10 cellular contexts compared by ENCODE assay signal in genomic region chr6:90184334-90185298, GRCh38.
DNase-seq lines count a peak whose midpoint lies in the region; ATAC-seq and TF ChIP-seq lines count a peak whose summit lies in the region.
"Had no signal": no experiment of that assay in that cellular context is flagged by ENCODE, and none has a peak within 500 bp of the region (broad histone marks: within the 10 kb centered on the region; RNA-seq: fewer than 3 reads in every experiment).

No MANE protein-coding gene starts in this region.

- H3K27me3 Mint-ChIP-seq in CD4-positive, alpha-beta T cell: no peaks in the 10 kb centered on the region
- H3K27me3 Mint-ChIP-seq in activated naive CD8-positive, alpha-beta T cell treated with anti-CD3 and anti-CD28 coated beads, Interleukin-2, amount 10 ng/mL, durations not matched to agents 7 days and 5 days: no peaks in the 10 kb centered on the region
- H3K27me3 Mint-ChIP-seq: natural killer cell treated with Interleukin-12 subunit alpha and Interleukin-12 subunit beta and Interleukin-15 and Interleukin-18, amount 100 ng/mL, for 72 hours had no signal

- TF ChIP-seq RAD21 in Ishikawa (IDR thresholded peaks at IDR 0.05; ENCODE audit: low read depth): peak; percentile 34

- H3K9me3 Mint-ChIP-seq in CD4-positive, alpha-beta T cell: no peaks in the 10 kb centered on the region
- no peaks in the 10 kb centered on the region for H3K9me3 Mint-ChIP-seq in activated naive CD8-positive, alpha-beta T cell treated with anti-CD3 and anti-CD28 coated beads, Interleukin-2, amount 10 ng/mL, durations not matched to agents 7 days and 5 days
- H3K9me3 Mint-ChIP-seq: natural killer cell treated with Interleukin-12 subunit alpha and Interleukin-12 subunit beta and Interleukin-15 and Interleukin-18, amount 100 ng/mL, for 72 hours had no signal

- no peaks in the 10 kb centered on the region for H3K9me3 ChIP-seq in CD4-positive, alpha-beta T cell (ENCODE audit: control insufficient read depth, low read length)

- peak overlapping the region; percentile 17 for H3K27ac ChIP-seq in CD4-positive, alpha-beta T cell (ENCODE audit: low read depth, low read length)

- in situ Hi-C loops in G401 (cut with HindIII; ENCODE audit: low sequenced_read_pairs): no loop called here

- peaks cover 40% of the 10 kb centered on the region for H3K36me3 Mint-ChIP-seq in CD4-positive, alpha-beta T cell (ENCODE audit: low read depth)
- peaks cover 17% of the 10 kb centered on the region for H3K36me3 Mint-ChIP-seq in activated naive CD8-positive, alpha-beta T cell treated with anti-CD3 and anti-CD28 coated beads, Interleukin-2, amount 10 ng/mL, durations not matched to agents 7 days and 5 days
- H3K36me3 Mint-ChIP-seq: natural killer cell treated with Interleukin-12 subunit alpha and Interleukin-12 subunit beta and Interleukin-15 and Interleukin-18, amount 100 ng/mL, for 72 hours had no signal

- H3K4me1 Mint-ChIP-seq in CD4-positive, alpha-beta T cell (ENCODE audit: low read depth): peaks cover 85% of the 10 kb centered on the region
- H3K4me1 Mint-ChIP-seq in activated naive CD8-positive, alpha-beta T cell treated with anti-CD3 and anti-CD28 coated beads, Interleukin-2, amount 10 ng/mL, durations not matched to agents 7 days and 5 days: peaks cover 70% of the 10 kb centered on the region

- peak overlapping the region; percentile 99 for H3K27ac Mint-ChIP-seq in CD4-positive, alpha-beta T cell
- H3K27ac Mint-ChIP-seq in activated naive CD8-positive, alpha-beta T cell treated with anti-CD3 and anti-CD28 coated beads, Interleukin-2, amount 10 ng/mL, durations not matched to agents 7 days and 5 days: peak overlapping the region; percentile 91

- POLR2A ChIA-PET in CD4-positive, alpha-beta T cell (lab: Charles Lee): interaction anchor here (0.6 to 2.4 kb wide), 6 partner anchors 11 to 112 kb away, joined by 3 to 9 read pairs (median 4); no protein-coding TSS in a partner anchor
- POLR2A ChIA-PET in activated naive CD8-positive, alpha-beta T cell treated with anti-CD3 and anti-CD28 coated beads, Interleukin-2, amount 10 ng/mL, durations not matched to agents 7 days and 5 days (lab: Charles Lee): interaction anchor here (1.2 to 1.5 kb wide), 5 partner anchors 9 to 111 kb away, joined by 3 to 9 read pairs (median 4); partner anchors contain the start of gene BACH2

- H3K27me3 ChIP-seq in CD4-positive, alpha-beta T cell (ENCODE audit: control insufficient read depth, insufficient read depth, low read length): no peaks in the 10 kb centered on the region

- ATAC-seq in CD4-positive, alpha-beta T cell (ENCODE audit: poor library complexity): peak; percentile 25
- ATAC-seq in activated naive CD8-positive, alpha-beta T cell treated with anti-CD3 and anti-CD28 coated beads, Interleukin-2, amount 10 ng/mL, durations not matched to agents 7 days and 5 days (ENCODE audit: low read depth): peak; percentile 9
- no peak for ATAC-seq in HG03521 (IDR thresholded peaks at IDR 0.05; ENCODE audit: unreplicated experiment)
- no peak for ATAC-seq in GM18502 (IDR thresholded peaks at IDR 0.05; ENCODE audit: poor library complexity, unreplicated experiment)

- no peak for TF ChIP-seq CTCF in CD4-positive, alpha-beta T cell (IDR thresholded peaks at IDR 0.05)

- DNase-seq in CD4-positive, alpha-beta T cell: peak in 1 of 10 experiments; percentile 22
- no peak for DNase-seq in activated naive CD8-positive, alpha-beta T cell treated with anti-CD3 and anti-CD28 coated beads, Interleukin-2, amount 10 ng/mL, durations not matched to agents 7 days and 5 days
- DNase-seq in lung microvascular endothelial cell (ENCODE audit: low read depth in 2 of 2) (peak; percentile 83 to 94), G401 (ENCODE audit: low spot score) (no peak), LoVo (ENCODE audit: low spot score) (no peak)
- DNase-seq: NCI-H774 had no signal

- intact Hi-C loops in CD4-positive, alpha-beta T cell (cut with DNase I, micrococcal nuclease): loop anchor here in 1 of 2 experiments (5.0 kb wide), 2 partner anchors 43 to 108 kb away; no protein-coding TSS in a partner anchor

- CTCF ChIA-PET in CD4-positive, alpha-beta T cell (lab: Charles Lee): no interaction called here

- peak overlapping the region; percentile 76 for H3K4me3 Mint-ChIP-seq in CD4-positive, alpha-beta T cell
- H3K4me3 Mint-ChIP-seq in activated naive CD8-positive, alpha-beta T cell treated with anti-CD3 and anti-CD28 coated beads, Interleukin-2, amount 10 ng/mL, durations not matched to agents 7 days and 5 days: peak overlapping the region; percentile 83
- H3K4me3 Mint-ChIP-seq: natural killer cell treated with Interleukin-12 subunit alpha and Interleukin-12 subunit beta and Interleukin-15 and Interleukin-18, amount 100 ng/mL, for 72 hours had no signal

- peak; percentile 86 for TF ChIP-seq EP300 in Ishikawa (IDR thresholded peaks at IDR 0.05; ENCODE audit: borderline replicate concordance)

TF ChIP-seq in Ishikawa, 13 proteins besides CTCF, POLR2A, EP300 and RAD21:
- TF ChIP-seq, protein P1, sequence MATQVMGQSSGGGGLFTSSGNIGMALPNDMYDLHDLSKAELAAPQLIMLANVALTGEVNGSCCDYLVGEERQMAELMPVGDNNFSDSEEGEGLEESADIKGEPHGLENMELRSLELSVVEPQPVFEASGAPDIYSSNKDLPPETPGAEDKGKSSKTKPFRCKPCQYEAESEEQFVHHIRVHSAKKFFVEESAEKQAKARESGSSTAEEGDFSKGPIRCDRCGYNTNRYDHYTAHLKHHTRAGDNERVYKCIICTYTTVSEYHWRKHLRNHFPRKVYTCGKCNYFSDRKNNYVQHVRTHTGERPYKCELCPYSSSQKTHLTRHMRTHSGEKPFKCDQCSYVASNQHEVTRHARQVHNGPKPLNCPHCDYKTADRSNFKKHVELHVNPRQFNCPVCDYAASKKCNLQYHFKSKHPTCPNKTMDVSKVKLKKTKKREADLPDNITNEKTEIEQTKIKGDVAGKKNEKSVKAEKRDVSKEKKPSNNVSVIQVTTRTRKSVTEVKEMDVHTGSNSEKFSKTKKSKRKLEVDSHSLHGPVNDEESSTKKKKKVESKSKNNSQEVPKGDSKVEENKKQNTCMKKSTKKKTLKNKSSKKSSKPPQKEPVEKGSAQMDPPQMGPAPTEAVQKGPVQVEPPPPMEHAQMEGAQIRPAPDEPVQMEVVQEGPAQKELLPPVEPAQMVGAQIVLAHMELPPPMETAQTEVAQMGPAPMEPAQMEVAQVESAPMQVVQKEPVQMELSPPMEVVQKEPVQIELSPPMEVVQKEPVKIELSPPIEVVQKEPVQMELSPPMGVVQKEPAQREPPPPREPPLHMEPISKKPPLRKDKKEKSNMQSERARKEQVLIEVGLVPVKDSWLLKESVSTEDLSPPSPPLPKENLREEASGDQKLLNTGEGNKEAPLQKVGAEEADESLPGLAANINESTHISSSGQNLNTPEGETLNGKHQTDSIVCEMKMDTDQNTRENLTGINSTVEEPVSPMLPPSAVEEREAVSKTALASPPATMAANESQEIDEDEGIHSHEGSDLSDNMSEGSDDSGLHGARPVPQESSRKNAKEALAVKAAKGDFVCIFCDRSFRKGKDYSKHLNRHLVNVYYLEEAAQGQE (IDR thresholded peaks at IDR 0.05; ENCODE audit: low read depth): no peak
- no peak for TF ChIP-seq TAF1 (IDR thresholded peaks at IDR 0.05; ENCODE audit: low read depth)
- TF ChIP-seq YY1 (IDR thresholded peaks at IDR 0.05; ENCODE audit: low read depth): peak; percentile 15; the same call in 1 of the 2 replicates
- peak; percentile 50; the same call in 1 of the 2 replicates for TF ChIP-seq FOXM1 (IDR thresholded peaks at IDR 0.05; ENCODE audit: borderline replicate concordance, low read depth)
- TF ChIP-seq TEAD4 (IDR thresholded peaks at IDR 0.05): peak; percentile 97
- TF ChIP-seq NFIC (IDR thresholded peaks at IDR 0.05): peak; percentile 95
- TF ChIP-seq CEBPB (IDR thresholded peaks at IDR 0.05): no peak
- TF ChIP-seq, protein P2, sequence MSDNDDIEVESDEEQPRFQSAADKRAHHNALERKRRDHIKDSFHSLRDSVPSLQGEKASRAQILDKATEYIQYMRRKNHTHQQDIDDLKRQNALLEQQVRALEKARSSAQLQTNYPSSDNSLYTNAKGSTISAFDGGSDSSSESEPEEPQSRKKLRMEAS (IDR thresholded peaks at IDR 0.05): peak; percentile 70
- no peak for TF ChIP-seq CREB1 (IDR thresholded peaks at IDR 0.05; ENCODE audit: low read depth)
- no peak for TF ChIP-seq ZBTB7A (IDR thresholded peaks at IDR 0.05; ENCODE audit: low read depth)
- TF ChIP-seq TCF12 (IDR thresholded peaks at IDR 0.05; ENCODE audit: low read depth): peak; percentile 84
- no peak for TF ChIP-seq USF1 (IDR thresholded peaks at IDR 0.05)
- TF ChIP-seq EGR1 (IDR thresholded peaks at IDR 0.05): no peak

Comparison
In these comparisons a context has a peak if more than half of its experiments do, and no peak if none do; other contexts are left out.
1. ATAC-seq: peak in CD4-positive, alpha-beta T cell (single experiment) and activated naive CD8-positive, alpha-beta T cell treated with anti-CD3 and anti-CD28 coated beads, Interleukin-2, amount 10 ng/mL, durations not matched to agents 7 days and 5 days (single experiment); none in HG03521 (single experiment) and GM18502 (single experiment).
2. DNase-seq: peak in lung microvascular endothelial cell (2 of 2); none in activated naive CD8-positive, alpha-beta T cell treated with anti-CD3 and anti-CD28 coated beads, Interleukin-2, amount 10 ng/mL, durations not matched to agents 7 days and 5 days (single experiment), G401 (single experiment) and LoVo (single experiment).